In the genomic region with DNA sequence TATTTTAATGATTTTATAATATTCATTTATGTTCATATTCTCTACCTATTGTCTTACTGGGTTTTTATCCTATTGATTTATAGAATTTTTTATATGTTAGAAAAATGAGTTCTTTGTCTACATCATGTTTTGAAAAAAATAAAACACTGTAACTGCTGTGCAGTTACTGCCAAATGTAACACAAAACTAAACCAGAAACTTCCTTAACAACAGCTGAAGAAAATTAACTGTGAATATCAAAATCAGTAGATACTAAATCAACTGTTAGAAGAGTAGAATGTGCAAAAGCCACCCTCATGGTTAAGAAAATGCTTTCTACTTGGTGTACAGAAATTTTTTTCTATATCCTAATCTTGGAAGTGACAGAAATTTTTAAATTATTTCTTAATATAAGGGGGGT, we compare ENCODE assay signal across 21 cellular contexts.
"Had no signal": no experiment of that assay in that cellular context is flagged by ENCODE, and none has a peak within 500 bp of the region (broad histone marks: within the 10 kb centered on the region; RNA-seq: fewer than 3 reads in every experiment).

No MANE protein-coding gene starts in this region.

- H3K27me3 Mint-ChIP-seq: stimulated activated naive B cell treated with anti-CD40 and anti-IgM and Interleukin-4, amounts not matched to agents 10 μg/mL and 1 μg/mL and 100 μg/mL, for 72 hours had no signal

- H3K27ac Mint-ChIP-seq: mesothelial cell of epicardium, nephron progenitor cell had no signal

- H3K9me3 Mint-ChIP-seq: mesothelial cell of epicardium; nephron progenitor cell; stimulated activated naive B cell treated with anti-CD40 and anti-IgM and Interleukin-4, amounts not matched to agents 10 μg/mL and 1 μg/mL and 100 μg/mL, for 72 hours had no signal

- ATAC-seq: foreskin keratinocyte; left lobe of liver; psoas muscle; sciatic nerve; stimulated activated naive B cell treated with anti-CD40 and anti-IgM and Interleukin-4, amounts not matched to agents 10 μg/mL and 1 μg/mL and 100 μg/mL, for 72 hours had no signal

- H3K4me1 ChIP-seq: foreskin keratinocyte had no signal

- H2AFZ ChIP-seq: hepatocyte had no signal

- H3K9me3 ChIP-seq: esophagus muscularis mucosa, psoas muscle, spleen, stomach, thoracic aorta, transverse colon had no signal

- H3K4me3 ChIP-seq: esophagus muscularis mucosa, hepatocyte, psoas muscle, spleen, stomach, thoracic aorta, transverse colon had no signal

- H3K4me1 Mint-ChIP-seq: mesothelial cell of epicardium had no signal

- H3K79me2 ChIP-seq: hepatocyte had no signal

- H3K4me3 Mint-ChIP-seq: mesothelial cell of epicardium; nephron progenitor cell; stimulated activated naive B cell treated with anti-CD40 and anti-IgM and Interleukin-4, amounts not matched to agents 10 μg/mL and 1 μg/mL and 100 μg/mL, for 72 hours had no signal

- DNase-seq: effector memory CD4-positive, alpha-beta T cell; foreskin keratinocyte; kidney glomerular epithelial cell; nephron progenitor cell; psoas muscle; retina; spleen; stimulated activated CD4-positive, alpha-beta T cell treated with anti-CD3 and anti-CD28 coated beads, Interleukin-15, amount 100 ng/mL, for 24 hours; stimulated activated CD4-positive, alpha-beta T cell treated with anti-CD3 and anti-CD28 coated beads, Interleukin-1b, Interleukin-23, amount 100 ng/mL, for 48 hours; stimulated activated CD4-positive, alpha-beta T cell treated with anti-CD3 and anti-CD28 coated beads, Interleukin-4, amount 100 ng/mL, for 4 hours; stimulated activated naive B cell treated with anti-CD40 and anti-IgM and Interleukin-4, amounts not matched to agents 10 μg/mL and 1 μg/mL and 100 μg/mL, for 72 hours; stomach; substantia nigra; transverse colon had no signal

- H3K27ac ChIP-seq: epithelial cell of prostate, esophagus muscularis mucosa, foreskin keratinocyte, hepatocyte, psoas muscle, spleen, stomach, thoracic aorta, transverse colon had no signal

- H3K27me3 ChIP-seq: esophagus muscularis mucosa, foreskin keratinocyte, hepatocyte, spleen, stomach, transverse colon had no signal

- H3K4me2 ChIP-seq: hepatocyte had no signal
